ENCODE assay signal across 10 cellular contexts in genomic region chr17:43840814-43841213, GRCh38. TPM values are rescaled to one million over a fixed set of nuclear protein-coding genes. Genes with fewer than 3 reads are reported as not detected.
DNase-seq lines count a peak whose midpoint lies in the region; ATAC-seq and TF ChIP-seq lines count a peak whose summit lies in the region.
"Had no signal": no experiment of that assay in that cellular context is flagged by ENCODE, and none has a peak within 500 bp of the region (broad histone marks: within the 10 kb centered on the region; RNA-seq: fewer than 3 reads in every experiment).

No MANE protein-coding gene starts in this region.

- DNase-seq in ELF-1 (ENCODE audit: low read depth, low spot score), result peak; percentile 27
- DNase-seq in NB4 (ENCODE audit: low read depth), result peak; percentile 11
- peak; percentile 50 for DNase-seq in brain microvascular endothelial cell
- no peak for DNase-seq in mesothelial cell of epicardium (ENCODE audit: low spot score in 2 of 2, unreplicated experiment in 2 of 2)
- DNase-seq in effector memory CD8-positive, alpha-beta T cell, result no peak

- H3K9me3 Mint-ChIP-seq in mesothelial cell of epicardium, result no peaks in the 10 kb centered on the region
- H3K9me3 Mint-ChIP-seq in effector memory CD8-positive, alpha-beta T cell, result peaks cover 0 to 2% of the 10 kb centered on the region in 2 donors
- H3K9me3 Mint-ChIP-seq: brain had no signal

- no peak overlapping the region for H3K27ac ChIP-seq in brain microvascular endothelial cell
- H3K27ac ChIP-seq: skin epidermis had no signal

- ATAC-seq in HG03571 (IDR thresholded peaks at IDR 0.05; ENCODE audit: unreplicated experiment) (no peak), HG02970 (IDR thresholded peaks at IDR 0.05; ENCODE audit: low FRiP score, unreplicated experiment) (no peak), HG03520 (IDR thresholded peaks at IDR 0.05; ENCODE audit: unreplicated experiment) (no peak)
- no peak for ATAC-seq in effector memory CD8-positive, alpha-beta T cell (replicated peaks)

- peak overlapping the region; percentile 59 for H3K27ac Mint-ChIP-seq in mesothelial cell of epicardium
- H3K27ac Mint-ChIP-seq in effector memory CD8-positive, alpha-beta T cell, result no peak overlapping the region

- no peak overlapping the region for H3K4me3 Mint-ChIP-seq in mesothelial cell of epicardium
- no peak overlapping the region for H3K4me3 Mint-ChIP-seq in effector memory CD8-positive, alpha-beta T cell
- H3K4me3 Mint-ChIP-seq: brain had no signal

- TF ChIP-seq CTCF in NB4 (IDR thresholded peaks at IDR 0.05; ENCODE audit: low read depth, low read length) (peak; percentile 29), brain microvascular endothelial cell (IDR thresholded peaks at IDR 0.05; ENCODE audit: low read depth, low read length, missing control alignments) (peak; percentile 61), mesothelial cell of epicardium (IDR thresholded peaks at IDR 0.05; ENCODE audit: unreplicated experiment) (no peak)

- H3K27me3 Mint-ChIP-seq in mesothelial cell of epicardium (ENCODE audit: low read depth), result peaks cover 6% of the 10 kb centered on the region
- H3K27me3 Mint-ChIP-seq in effector memory CD8-positive, alpha-beta T cell, result peaks cover 29 to 64% of the 10 kb centered on the region in 2 donors

- no peaks in the 10 kb centered on the region for H3K36me3 ChIP-seq in brain microvascular endothelial cell (replicated peaks)

- no peak overlapping the region for H3K4me3 ChIP-seq in NB4 (ENCODE audit: low read depth, low read length)
- H3K4me3 ChIP-seq in brain microvascular endothelial cell (ENCODE audit: low read depth, low read length), result no peak overlapping the region
- H3K4me3 ChIP-seq: skin epidermis had no signal

- TF ChIP-seq POLR2A in NB4 (IDR thresholded peaks at IDR 0.05; ENCODE audit: extremely low read depth, insufficient read length), result no peak

- in situ Hi-C loops in brain microvascular endothelial cell (cut with HindIII; ENCODE audit: low pct_ligation_motif_present, low sequenced_read_pairs), result no loop called here

- H3K27me3 ChIP-seq in brain microvascular endothelial cell (replicated peaks), result no peaks in the 10 kb centered on the region

- H3K36me3 Mint-ChIP-seq in mesothelial cell of epicardium, result no peaks in the 10 kb centered on the region
- H3K36me3 Mint-ChIP-seq in effector memory CD8-positive, alpha-beta T cell (ENCODE audit: insufficient read depth), result no peaks in the 10 kb centered on the region
- H3K36me3 Mint-ChIP-seq: brain had no signal

- peaks cover 30% of the 10 kb centered on the region for H3K4me1 Mint-ChIP-seq in mesothelial cell of epicardium
- no peaks in the 10 kb centered on the region for H3K4me1 Mint-ChIP-seq in effector memory CD8-positive, alpha-beta T cell (ENCODE audit: low read depth in 2 of 2)

RNA-seq across cellular contexts. Expression of gene CD300LG, which starts 6.2 kb away (rescaled TPM):
- total RNA-seq in mesothelial cell of epicardium, result 0.18 TPM in 1 of 3 replicates, not detected in the others

RNA-seq across cellular contexts. Expression of gene MPP3, which starts 7.9 kb away (rescaled TPM):
- total RNA-seq in mesothelial cell of epicardium, result 22.9 to 24.3 TPM (median 22.9 TPM) in 3 replicates

Comparison
In these comparisons a context has a peak if more than half of its experiments do, and no peak if none do; other contexts are left out.
1. DNase-seq: peak in ELF-1 (single experiment), NB4 (single experiment) and brain microvascular endothelial cell (single experiment); none in mesothelial cell of epicardium (0 of 2) and effector memory CD8-positive, alpha-beta T cell (0 of 3).